ENCODE assay signal across 8 cellular contexts in genomic region chr2:207163815-207164747, GRCh38. TPM values are rescaled to one million over a fixed set of nuclear protein-coding genes. Genes with fewer than 3 reads are reported as not detected.
DNase-seq lines count a peak whose midpoint lies in the region; ATAC-seq lines count a peak whose summit lies in the region.

No MANE protein-coding gene starts in this region.

- H3K9me3 ChIP-seq in CD8-positive, alpha-beta memory T cell (ENCODE audit: low read length): no peaks in the 10 kb centered on the region
- H3K9me3 ChIP-seq in HUES6 (ENCODE audit: control insufficient read depth, insufficient read depth, low read depth, low read length): no peaks in the 10 kb centered on the region

- H3K4me1 ChIP-seq in CD8-positive, alpha-beta memory T cell (ENCODE audit: insufficient read depth, low read length): peaks cover 11% of the 10 kb centered on the region
- H3K4me1 ChIP-seq in HUES6 (ENCODE audit: control insufficient read depth, insufficient read depth, low read length): peaks cover 66% of the 10 kb centered on the region

- peak overlapping the region in 6 of 8 donors; percentile 2 to 96 (median 44) for H3K27ac Mint-ChIP-seq in CD8-positive, alpha-beta memory T cell
- peak overlapping the region; percentile 98 for H3K27ac Mint-ChIP-seq in activated naive CD4-positive, alpha-beta T cell treated with anti-CD3 and anti-CD28 coated beads, Interleukin-2, amount 50 U/mL, for 24 hours

- H3K4me3 Mint-ChIP-seq in CD8-positive, alpha-beta memory T cell: peak overlapping the region; percentile 84 to 92 (median 88)
- H3K4me3 Mint-ChIP-seq in activated naive CD4-positive, alpha-beta T cell treated with anti-CD3 and anti-CD28 coated beads, Interleukin-2, amount 50 U/mL, for 24 hours: peak overlapping the region; percentile 94

- H3K4me3 ChIP-seq in CD8-positive, alpha-beta memory T cell (ENCODE audit: low read length): peak overlapping the region; percentile 84
- H3K4me3 ChIP-seq in HUES6 (ENCODE audit: low read depth, low read length): peak overlapping the region; percentile 86

- no peaks in the 10 kb centered on the region for H3K36me3 Mint-ChIP-seq in CD8-positive, alpha-beta memory T cell
- peaks cover 8% of the 10 kb centered on the region for H3K36me3 Mint-ChIP-seq in activated naive CD4-positive, alpha-beta T cell treated with anti-CD3 and anti-CD28 coated beads, Interleukin-2, amount 50 U/mL, for 24 hours

- peak in 1 of 5 donors; percentile 16 for DNase-seq in CD8-positive, alpha-beta memory T cell
- DNase-seq in head of caudate nucleus (peak; percentile 38 to 82 (median 64)), nucleus accumbens (lab: John Stamatoyannopoulos, UW) (peak in 53 of 56 donors; percentile 14 to 83 (median 70)), RKO (ENCODE audit: low spot score) (no peak)

- H3K27me3 Mint-ChIP-seq in CD8-positive, alpha-beta memory T cell: peaks cover 36 to 56% of the 10 kb centered on the region in 2 donors
- no peaks in the 10 kb centered on the region for H3K27me3 Mint-ChIP-seq in activated naive CD4-positive, alpha-beta T cell treated with anti-CD3 and anti-CD28 coated beads, Interleukin-2, amount 50 U/mL, for 24 hours

- peak overlapping the region; percentile 98 for H3K9ac ChIP-seq in HUES6 (ENCODE audit: low read length)

- ATAC-seq in GM18870 (IDR thresholded peaks at IDR 0.05; ENCODE audit: unreplicated experiment): no peak
- ATAC-seq in GM21381 (IDR thresholded peaks at IDR 0.05; ENCODE audit: unreplicated experiment): no peak

- no peaks in the 10 kb centered on the region for H3K36me3 ChIP-seq in CD8-positive, alpha-beta memory T cell (ENCODE audit: insufficient read depth, low read length)
- H3K36me3 ChIP-seq in HUES6 (ENCODE audit: control insufficient read depth, insufficient read depth, low read length): 0 out of 2 replicates have a peak, but pooled peaks cover 3% of the 10 kb centered on the region

- CTCF ChIA-PET in CD8-positive, alpha-beta memory T cell (lab: Charles Lee): interaction anchor here (2.1 kb wide), 1 partner anchor 21 kb away, joined by 8 read pairs; no protein-coding TSS in a partner anchor

- no peak overlapping the region for H3K27ac ChIP-seq in CD8-positive, alpha-beta memory T cell (ENCODE audit: low read depth, low read length)
- H3K27ac ChIP-seq in HUES6 (ENCODE audit: low read depth, low read length): peak overlapping the region; percentile 71; the same call in 1 of the 2 replicates

- H3K4me1 Mint-ChIP-seq in CD8-positive, alpha-beta memory T cell: peaks cover 22 to 48% (median 33%) of the 10 kb centered on the region in 3 donors
- H3K4me1 Mint-ChIP-seq in activated naive CD4-positive, alpha-beta T cell treated with anti-CD3 and anti-CD28 coated beads, Interleukin-2, amount 50 U/mL, for 24 hours: peaks cover 64% of the 10 kb centered on the region

- no peaks in the 10 kb centered on the region for H3K27me3 ChIP-seq in CD8-positive, alpha-beta memory T cell (ENCODE audit: insufficient read depth, low read length, poor library complexity, severe bottlenecking)
- no peaks in the 10 kb centered on the region for H3K27me3 ChIP-seq in HUES6 (ENCODE audit: control insufficient read depth, insufficient read depth, low read length)

- H3K9me3 Mint-ChIP-seq in CD8-positive, alpha-beta memory T cell: no peaks in the 10 kb centered on the region
- no peaks in the 10 kb centered on the region for H3K9me3 Mint-ChIP-seq in activated naive CD4-positive, alpha-beta T cell treated with anti-CD3 and anti-CD28 coated beads, Interleukin-2, amount 50 U/mL, for 24 hours

- POLR2A ChIA-PET in CD8-positive, alpha-beta memory T cell (lab: Charles Lee): interaction anchor here (2.5 kb wide), 1 partner anchor 21 kb away, joined by 26 read pairs; no protein-coding TSS in a partner anchor

- intact Hi-C loops in head of caudate nucleus (cut with DNase I): loop anchor here (10.0 kb wide), 1 partner anchor 119 kb away; no protein-coding TSS in a partner anchor

RNA-seq across cellular contexts. Expression of gene KLF7, which starts 1.7 kb away (rescaled TPM):
- 10 to 100 TPM in 1 of 2 experiments, 1 to 10 TPM in 1; 6.7 to 12.1 TPM for total RNA-seq in CD8-positive, alpha-beta memory T cell
- polyA plus RNA-seq in CD8-positive, alpha-beta memory T cell: 6.4 TPM
